ENCODE assay signal across 26 cellular contexts in genomic region chr20:23928353-23928752, GRCh38. TPM values are rescaled to one million over a fixed set of nuclear protein-coding genes. Genes with fewer than 3 reads are reported as not detected.
"Had no signal": no experiment of that assay in that cellular context is flagged by ENCODE, and none has a peak within 500 bp of the region (broad histone marks: within the 10 kb centered on the region; RNA-seq: fewer than 3 reads in every experiment).

No MANE protein-coding gene starts in this region.

- H3K4me2 ChIP-seq: hepatocyte, smooth muscle cell had no signal

- H3K36me3 Mint-ChIP-seq: brain; stimulated activated memory B cell treated with anti-CD40 and anti-IgM and Interleukin-4, amounts not matched to agents 10 μg/mL and 1 μg/mL and 100 μg/mL, for 72 hours had no signal

- ATAC-seq: foreskin keratinocyte; left cardiac atrium; sciatic nerve; stimulated activated memory B cell treated with anti-CD40 and anti-IgM and Interleukin-4, amounts not matched to agents 10 μg/mL and 1 μg/mL and 100 μg/mL, for 72 hours had no signal

- H3K9me3 Mint-ChIP-seq: activated B cell treated with CpG ODN at 0.5 μM for 24 hours, nephron had no signal

- H3K4me3 Mint-ChIP-seq: activated B cell treated with CpG ODN at 0.5 μM for 24 hours; activated CD4-positive, alpha-beta T cell treated with anti-CD3 and anti-CD28 coated beads, Interleukin-2, amount 10 ng/mL, durations not matched to agents 24 days and 14 days; activated naive CD8-positive, alpha-beta T cell; brain; nephron; stimulated activated memory B cell treated with anti-CD40 and anti-IgM and Interleukin-4, amounts not matched to agents 10 μg/mL and 1 μg/mL and 100 μg/mL, for 72 hours had no signal

- H3K9me3 ChIP-seq: colonic mucosa, mucosa of descending colon, thyroid gland had no signal

- H3K27me3 Mint-ChIP-seq: activated B cell treated with CpG ODN at 0.5 μM for 24 hours; activated CD4-positive, alpha-beta T cell treated with anti-CD3 and anti-CD28 coated beads, Interleukin-2, amount 10 ng/mL, durations not matched to agents 24 days and 14 days; activated naive CD8-positive, alpha-beta T cell had no signal

- H3K4me3 ChIP-seq: colonic mucosa, hepatocyte, mucosa of descending colon, smooth muscle cell, thyroid gland had no signal

- H3K27me3 ChIP-seq: colonic mucosa, foreskin keratinocyte, hepatocyte, thyroid gland had no signal

- H3K79me2 ChIP-seq: hepatocyte had no signal

- H3K27ac Mint-ChIP-seq: activated B cell treated with CpG ODN at 0.5 μM for 24 hours; activated CD4-positive, alpha-beta T cell treated with anti-CD3 and anti-CD28 coated beads, Interleukin-2, amount 10 ng/mL, durations not matched to agents 24 days and 14 days; activated naive CD8-positive, alpha-beta T cell; brain; nephron; stimulated activated memory B cell treated with anti-CD40 and anti-IgM and Interleukin-4, amounts not matched to agents 10 μg/mL and 1 μg/mL and 100 μg/mL, for 72 hours had no signal

- H3K36me3 ChIP-seq: colonic mucosa, thyroid gland had no signal

- H3K27ac ChIP-seq: colonic mucosa, foreskin keratinocyte, hepatocyte, thyroid gland had no signal

- H2AFZ ChIP-seq: hepatocyte had no signal

- FAIRE-seq: islet of Langerhans, TTC549 had no signal

- DNase-seq: activated B cell treated with CpG ODN at 0.5 μM for 24 hours; activated CD8-positive, alpha-beta memory T cell treated with anti-CD3 and anti-CD28 coated beads, Interleukin-2, amount 50 U/mL, for 4 hours; anterior cingulate cortex; caudate nucleus; colonic mucosa; foreskin keratinocyte; left cardiac atrium; mesenchymal stem cell; mucosa of descending colon; nucleus accumbens; thyroid gland had no signal

- H3K4me1 ChIP-seq: colonic mucosa, foreskin keratinocyte, thyroid gland had no signal

- H3K4me1 Mint-ChIP-seq: activated B cell treated with CpG ODN at 0.5 μM for 24 hours; brain; nephron; stimulated activated memory B cell treated with anti-CD40 and anti-IgM and Interleukin-4, amounts not matched to agents 10 μg/mL and 1 μg/mL and 100 μg/mL, for 72 hours had no signal

RNA-seq across cellular contexts. Expression of gene CST5, which starts 48.8 kb away (rescaled TPM):
- total RNA-seq: activated B cell treated with CpG ODN at 0.5 μM for 24 hours; activated CD4-positive, alpha-beta T cell treated with anti-CD3 and anti-CD28 coated beads, Interleukin-2, amount 10 ng/mL, durations not matched to agents 24 days and 14 days; colonic mucosa; epithelial cell of proximal tubule; fibroblast of lung; foreskin keratinocyte; left cardiac atrium; lower leg skin; mucosa of descending colon; sciatic nerve; smooth muscle cell; T-helper 2 cell treated with Interferon-gamma antibody and Interleukin-4, amounts not matched to agents 100 ng/mL and 5 ng/mL, for 36 hours; thyroid gland; ureter had no signal
- polyA plus RNA-seq: fibroblast of lung, foreskin keratinocyte, smooth muscle cell had no signal
